ENCODE assay signal across 9 cellular contexts in genomic region chr1:110083453-110084225, GRCh38. TPM values are rescaled to one million over a fixed set of nuclear protein-coding genes. Genes with fewer than 3 reads are reported as not detected.
DNase-seq lines count a peak whose midpoint lies in the region; ATAC-seq and TF ChIP-seq lines count a peak whose summit lies in the region.
"Had no signal": no experiment of that assay in that cellular context is flagged by ENCODE, and none has a peak within 500 bp of the region (broad histone marks: within the 10 kb centered on the region; RNA-seq: fewer than 3 reads in every experiment).

No MANE protein-coding gene starts in this region.

- POLR2A ChIA-PET in CD4-positive, alpha-beta memory T cell (lab: Charles Lee; ENCODE audit: partially characterized antibody) = no interaction called here

- H3K27me3 Mint-ChIP-seq in CD4-positive, alpha-beta memory T cell = peaks cover 37 to 49% of the 10 kb centered on the region in 2 donors

- peaks cover 0 to 2% of the 10 kb centered on the region in 2 donors for H3K36me3 Mint-ChIP-seq in CD4-positive, alpha-beta memory T cell

- no peak overlapping the region for H3K14ac ChIP-seq in trophoblast cell (ENCODE audit: low read length)

- CTCF ChIA-PET in CD4-positive, alpha-beta memory T cell (lab: Charles Lee; ENCODE audit: partially characterized antibody) = interaction anchor here (1.2 to 1.4 kb wide), 2 partner anchors 9 to 20 kb away, joined by 3 to 4 read pairs; no protein-coding TSS in a partner anchor

- H2AK5ac ChIP-seq in trophoblast cell (ENCODE audit: low read length) = no peak overlapping the region

- H3K4me1 Mint-ChIP-seq in CD4-positive, alpha-beta memory T cell = peaks cover 9 to 22% (median 14%) of the 10 kb centered on the region in 4 donors

- peaks cover 28% of the 10 kb centered on the region for H3K27me3 ChIP-seq in CD4-positive, alpha-beta memory T cell (ENCODE audit: insufficient read depth, low read length)
- peaks cover 17% of the 10 kb centered on the region for H3K27me3 ChIP-seq in OCI-LY1 (ENCODE audit: insufficient read depth, low read length)
- peaks cover 48% of the 10 kb centered on the region for H3K27me3 ChIP-seq in trophoblast cell (ENCODE audit: insufficient read depth, low read length)

- peak overlapping the region; percentile 59 to 63 for H3K4me3 ChIP-seq in CD4-positive, alpha-beta memory T cell (ENCODE audit: low read length in 2 of 2)
- H3K4me3 ChIP-seq in OCI-LY1 (ENCODE audit: low read depth, low read length, poor library complexity, severe bottlenecking) (no peak overlapping the region), trophoblast cell (ENCODE audit: low read depth, low read length) (no peak overlapping the region)

- no peak overlapping the region for H2BK5ac ChIP-seq in trophoblast cell (ENCODE audit: low read depth, low read length, poor library complexity)

- peak in 1 of 5 donors; percentile 3 for DNase-seq in CD4-positive, alpha-beta memory T cell
- DNase-seq in Right ventricle myocardium superior (peak; percentile 39), trophoblast cell (no peak), HPDE6-E6E7 (ENCODE audit: extremely low spot score) (no peak), NAMALWA (ENCODE audit: low spot score) (no peak), OCI-M1 (lab: John Stamatoyannopoulos, UW) (no peak), RPMI8226 (no peak)

- H3K4me3 Mint-ChIP-seq in CD4-positive, alpha-beta memory T cell = peak overlapping the region; percentile 79 to 94 (median 89)

- H3K9me3 Mint-ChIP-seq in CD4-positive, alpha-beta memory T cell = no peaks in the 10 kb centered on the region

- no peak overlapping the region for H3K23ac ChIP-seq in trophoblast cell (ENCODE audit: low read length)

- WGBS in trophoblast cell (ENCODE audit: extremely low coverage, insufficient coverage, insufficient read length) = no CpG with 5 or more reads among the region's 47 CpGs

- no peak overlapping the region for H4K12ac ChIP-seq in trophoblast cell (ENCODE audit: low read depth, low read length)

- H3K4ac ChIP-seq in trophoblast cell (ENCODE audit: low read depth, low read length) = no peak overlapping the region

- no peak overlapping the region for H2BK120ac ChIP-seq in trophoblast cell (ENCODE audit: insufficient read depth, low read length, poor library complexity)

- no peak overlapping the region for H2BK12ac ChIP-seq in trophoblast cell (ENCODE audit: low read length)

- H3K79me1 ChIP-seq in trophoblast cell (ENCODE audit: low read length) = no peaks in the 10 kb centered on the region

- ATAC-seq in Right ventricle myocardium superior (ENCODE audit: poor library complexity) = peak; percentile 26

- H3K9me2 ChIP-seq in OCI-LY1 (ENCODE audit: low read depth, low read length) = no peaks in the 10 kb centered on the region

- H3K18ac ChIP-seq in trophoblast cell (ENCODE audit: low read length) = no peak overlapping the region

- H3K79me2 ChIP-seq in OCI-LY1 (ENCODE audit: insufficient read depth, low read length) (no peaks in the 10 kb centered on the region), trophoblast cell (ENCODE audit: control insufficient read depth, insufficient read depth, low read length, poor library complexity) (no peaks in the 10 kb centered on the region)

- H3K27ac ChIP-seq in CD4-positive, alpha-beta memory T cell (ENCODE audit: low read depth, low read length) = no peak overlapping the region
- H3K27ac ChIP-seq in OCI-LY1 (ENCODE audit: low read depth, low read length, poor library complexity, severe bottlenecking) (no peak overlapping the region), trophoblast cell (ENCODE audit: low read depth, low read length) (no peak overlapping the region)

- H2AFZ ChIP-seq in OCI-LY1 (ENCODE audit: low read length) = no peak overlapping the region
- H2AFZ ChIP-seq in trophoblast cell (ENCODE audit: insufficient read depth, low read length, poor library complexity) = no peak overlapping the region

- H3K9ac ChIP-seq in OCI-LY1 (ENCODE audit: low read length) (no peak overlapping the region), trophoblast cell (ENCODE audit: low read length) (no peak overlapping the region)

- no peak for TF ChIP-seq CTCF in OCI-LY1 (IDR thresholded peaks at IDR 0.05; ENCODE audit: low read length)

- H3K27ac Mint-ChIP-seq in CD4-positive, alpha-beta memory T cell = peak overlapping the region in 1 of 7 donors; percentile 20

- H4K91ac ChIP-seq in trophoblast cell (ENCODE audit: low read depth, low read length) = no peak overlapping the region

- no peaks in the 10 kb centered on the region for H4K20me1 ChIP-seq in OCI-LY1 (ENCODE audit: insufficient read depth, low read length)

- intact Hi-C loops in CD4-positive, alpha-beta memory T cell (cut with micrococcal nuclease) = no loop called here
- intact Hi-C loops in Right ventricle myocardium superior (cut with DNase I) = no loop called here

- H3K36me3 ChIP-seq in CD4-positive, alpha-beta memory T cell (ENCODE audit: insufficient read depth, low read length) = no peaks in the 10 kb centered on the region
- H3K36me3 ChIP-seq in OCI-LY1 (ENCODE audit: insufficient read depth, low read length) (no peaks in the 10 kb centered on the region), trophoblast cell (ENCODE audit: control insufficient read depth in 1 of 2, insufficient read depth in 2 of 2, low read length in 2 of 2) (no peaks in the 10 kb centered on the region)

- peaks cover 12% of the 10 kb centered on the region for H3K4me1 ChIP-seq in CD4-positive, alpha-beta memory T cell (ENCODE audit: insufficient read depth, low read length)
- no peaks in the 10 kb centered on the region for H3K4me1 ChIP-seq in OCI-LY1 (ENCODE audit: insufficient read depth, low read length, severe bottlenecking)
- H3K4me1 ChIP-seq in trophoblast cell (ENCODE audit: control insufficient read depth in 1 of 2, insufficient read depth in 2 of 2, low read length in 2 of 2) = peaks cover 4 to 11% of the 10 kb centered on the region in 2 experiments

- no peak overlapping the region for H4K8ac ChIP-seq in trophoblast cell (ENCODE audit: low read depth, low read length)

- no peaks in the 10 kb centered on the region for H3F3A ChIP-seq in OCI-LY1 (ENCODE audit: insufficient read depth, low read length)

- no peaks in the 10 kb centered on the region for H3K9me3 ChIP-seq in CD4-positive, alpha-beta memory T cell (ENCODE audit: control insufficient read depth in 1 of 2, low read length in 2 of 2)
- no peaks in the 10 kb centered on the region for H3K9me3 ChIP-seq in OCI-LY1 (ENCODE audit: low read length)
- H3K9me3 ChIP-seq in trophoblast cell (ENCODE audit: insufficient read depth, low read depth, low read length) = peaks cover 5% of the 10 kb centered on the region

- H3K4me2 ChIP-seq in OCI-LY1 (ENCODE audit: low read length) = peak overlapping the region; percentile 30
- H3K4me2 ChIP-seq in trophoblast cell (ENCODE audit: low read length) = peak overlapping the region; percentile 16

RNA-seq across cellular contexts. Expression of gene ALX3, which starts 13.2 kb away (rescaled TPM):
- not detected for total RNA-seq in CD4-positive, alpha-beta memory T cell
- polyA plus RNA-seq in CD4-positive, alpha-beta memory T cell = not detected
- not detected for total RNA-seq in Right ventricle myocardium superior
- polyA plus RNA-seq in trophoblast cell (2013) = 0.14 and 0.19 TPM in 2 replicates
- total RNA-seq: kidney epithelial cell had no signal

RNA-seq across cellular contexts. Expression of gene UBL4B, which starts 28.6 kb away (rescaled TPM):
- total RNA-seq in CD4-positive, alpha-beta memory T cell = not detected
- not detected for polyA plus RNA-seq in CD4-positive, alpha-beta memory T cell
- total RNA-seq in Right ventricle myocardium superior = not detected
- polyA plus RNA-seq in trophoblast cell (2013) = not detected in 2 replicates
- total RNA-seq: kidney epithelial cell had no signal

RNA-seq across cellular contexts. Expression of gene STRIP1, which starts 49.2 kb away (rescaled TPM):
- total RNA-seq in CD4-positive, alpha-beta memory T cell = 10 to 100 TPM; 73.3 TPM
- 10 to 100 TPM; 16.5 to 30.2 TPM for polyA plus RNA-seq in CD4-positive, alpha-beta memory T cell
- 16.2 TPM for total RNA-seq in Right ventricle myocardium superior
- polyA plus RNA-seq in trophoblast cell (2013) = 22.7 and 23.9 TPM in 2 replicates

Comparison
In these comparisons a context has a peak if more than half of its experiments do, and no peak if none do; other contexts are left out.
1. H3K4me3 ChIP-seq: peak in CD4-positive, alpha-beta memory T cell (2 of 2); none in OCI-LY1 (single experiment) and trophoblast cell (single experiment).